Comparison of ENCODE assay signal across 17 cellular contexts in genomic region chr4:40995850-40996249, GRCh38.
DNase-seq lines count a peak whose midpoint lies in the region; FAIRE-seq and TF ChIP-seq lines count a peak whose summit lies in the region.
"Had no signal": no experiment of that assay in that cellular context is flagged by ENCODE, and none has a peak within 500 bp of the region (broad histone marks: within the 10 kb centered on the region; RNA-seq: fewer than 3 reads in every experiment).

No MANE protein-coding gene starts in this region.

- no peak overlapping the region for H3K14ac ChIP-seq in trophoblast cell (ENCODE audit: low read length)

- H3K4me1 Mint-ChIP-seq in Caco-2 (ENCODE audit: low read depth, unreplicated experiment), result peaks cover 22% of the 10 kb centered on the region

- no CpG with 5 or more reads among the region's 2 CpGs for WGBS in trophoblast cell (ENCODE audit: extremely low coverage, insufficient coverage, insufficient read length)

- H3K4me3 ChIP-seq in AG09309 (ENCODE audit: control insufficient read depth, low read depth, low read length) (no peak overlapping the region), fibroblast of the aortic adventitia (ENCODE audit: low read depth, low read length) (no peak overlapping the region), Caco-2 (ENCODE audit: low read depth, low read length) (no peak overlapping the region), trophoblast cell (ENCODE audit: low read depth, low read length) (no peak overlapping the region), tibial artery (no peak overlapping the region)
- H3K4me3 ChIP-seq: pancreas had no signal

- no peak overlapping the region for H2AK5ac ChIP-seq in trophoblast cell (ENCODE audit: low read length)

- H2BK12ac ChIP-seq in trophoblast cell (ENCODE audit: low read length), result no peak overlapping the region

- DNase-seq in AG09309 (ENCODE audit: low read depth) (peak; percentile 35), HCEC 1CT (peak; percentile 21), RCC 7860 (ENCODE audit: low spot score) (peak; percentile 67), fibroblast of the aortic adventitia (ENCODE audit: low read depth) (peak; percentile 52), SHP77 treated with DMSO at 0.1 percent for 48 hours (lab: John Stamatoyannopoulos, UW) (no peak), Caco-2 (no peak), trophoblast cell (no peak), tibial artery (no peak)
- DNase-seq: activated CD4-positive, alpha-beta T cell treated with anti-CD3 and anti-CD28 coated beads, Interleukin-2, amount 50 U/mL, for 1 hour; activated T-cell treated with anti-CD3 and anti-CD28 coated beads, Interleukin-2, amount 50 U/mL, for 4 hours; kidney glomerular epithelial cell; MV-4-11; NCI-H526 treated with DMSO at 0.1 percent for 48 hours; pancreas; substantia nigra had no signal

- H3K79me1 ChIP-seq in trophoblast cell (ENCODE audit: low read length), result no peaks in the 10 kb centered on the region

- no TSS peak for BruUV-seq in Caco-2 (replicated peaks; lab: Mats Ljungman, UMichigan)

- H3K36me3 ChIP-seq in Caco-2 (ENCODE audit: control insufficient read depth, insufficient read depth, low read length) (no peaks in the 10 kb centered on the region), trophoblast cell (ENCODE audit: control insufficient read depth in 1 of 2, insufficient read depth in 2 of 2, low read length in 2 of 2) (no peaks in the 10 kb centered on the region), tibial artery (no peaks in the 10 kb centered on the region)
- H3K36me3 ChIP-seq: pancreas had no signal

- peak; percentile 83 for FAIRE-seq in RCC 7860 (lab: Jason Lieb, UNC)
- FAIRE-seq: GM12891, pancreas had no signal

- no peak overlapping the region for H3K4ac ChIP-seq in trophoblast cell (ENCODE audit: low read depth, low read length)

- H4K8ac ChIP-seq in trophoblast cell (ENCODE audit: low read depth, low read length), result no peak overlapping the region

- POLR2A ChIA-PET in Caco-2 (lab: Charles Lee), result no interaction called here

- no peak overlapping the region for H2BK5ac ChIP-seq in trophoblast cell (ENCODE audit: low read depth, low read length, poor library complexity)

- no peak overlapping the region for H3K4me2 ChIP-seq in trophoblast cell (ENCODE audit: low read length)

- H3K36me3 Mint-ChIP-seq in Caco-2 (ENCODE audit: insufficient read depth, unreplicated experiment), result peaks cover 18% of the 10 kb centered on the region

- H3K27ac ChIP-seq in trophoblast cell (ENCODE audit: low read depth, low read length), result no peak overlapping the region
- H3K27ac ChIP-seq in tibial artery, result no peak overlapping the region
- H3K27ac ChIP-seq: pancreas had no signal

- peaks cover 15% of the 10 kb centered on the region for H3K9me3 Mint-ChIP-seq in Caco-2 (ENCODE audit: unreplicated experiment)
- H3K9me3 Mint-ChIP-seq: T-helper 2 cell treated with Interferon-gamma antibody and Interleukin-4, amounts not matched to agents 5 μg/mL and 100 μg/mL, for 36 hours had no signal

- TF ChIP-seq CTCF in AG09309 (IDR thresholded peaks at IDR 0.05; ENCODE audit: control insufficient read depth, insufficient read depth, low read depth, low read length, missing control alignments) (no peak), fibroblast of the aortic adventitia (IDR thresholded peaks at IDR 0.05; ENCODE audit: insufficient read depth, low read length) (no peak), Caco-2 (IDR thresholded peaks at IDR 0.05; ENCODE audit: insufficient read depth in 1 of 2, low read depth in 1 of 2, low read length in 1 of 2, severe bottlenecking in 1 of 2, unreplicated experiment in 1 of 2) (no peak), tibial artery (IDR thresholded peaks at IDR 0.05) (no peak)

- no peaks in the 10 kb centered on the region for H3K27me3 Mint-ChIP-seq in Caco-2 (ENCODE audit: insufficient read depth, unreplicated experiment)

- H3K9ac ChIP-seq in trophoblast cell (ENCODE audit: low read length), result no peak overlapping the region

- H3K27me3 ChIP-seq in Caco-2 (replicated peaks; ENCODE audit: control insufficient read depth, insufficient read depth, low read length) (no peaks in the 10 kb centered on the region), trophoblast cell (ENCODE audit: insufficient read depth, low read length) (no peaks in the 10 kb centered on the region), tibial artery (no peaks in the 10 kb centered on the region)
- H3K27me3 ChIP-seq: pancreas had no signal

- H3K23ac ChIP-seq in trophoblast cell (ENCODE audit: low read length), result no peak overlapping the region

- H3K4me1 ChIP-seq in Caco-2 (no peaks in the 10 kb centered on the region), trophoblast cell (ENCODE audit: control insufficient read depth in 1 of 2, insufficient read depth in 2 of 2, low read length in 2 of 2) (peaks cover 1 to 3% of the 10 kb centered on the region in 2 experiments), tibial artery (peaks cover 0 to 25% (median 8%) of the 10 kb centered on the region in 4 donors)

- H2BK120ac ChIP-seq in trophoblast cell (ENCODE audit: insufficient read depth, low read length, poor library complexity), result no peak overlapping the region

- H3K9me3 ChIP-seq in Caco-2 (no peaks in the 10 kb centered on the region), trophoblast cell (ENCODE audit: insufficient read depth, low read depth, low read length) (no peaks in the 10 kb centered on the region), tibial artery (no peaks in the 10 kb centered on the region)
- H3K9me3 ChIP-seq: pancreas had no signal

- H4K91ac ChIP-seq in trophoblast cell (ENCODE audit: low read depth, low read length), result no peak overlapping the region

- intact Hi-C loops in Caco-2 (cut with micrococcal nuclease; ENCODE audit: unreplicated experiment), result no loop called here
- intact Hi-C loops in tibial artery (cut with DNase I; ENCODE audit: low total_unique reads), result no loop called here

- CTCF ChIA-PET in Caco-2 (lab: Charles Lee), result no interaction called here

- H3K79me2 ChIP-seq in trophoblast cell (ENCODE audit: control insufficient read depth, insufficient read depth, low read length, poor library complexity), result no peaks in the 10 kb centered on the region

- no peak overlapping the region for H3K18ac ChIP-seq in trophoblast cell (ENCODE audit: low read length)

- no peak overlapping the region for H3K27ac Mint-ChIP-seq in Caco-2 (ENCODE audit: unreplicated experiment)
- H3K27ac Mint-ChIP-seq: T-helper 2 cell treated with Interferon-gamma antibody and Interleukin-4, amounts not matched to agents 5 μg/mL and 100 μg/mL, for 36 hours had no signal

- no peak overlapping the region for H4K12ac ChIP-seq in trophoblast cell (ENCODE audit: low read depth, low read length)

- no peak overlapping the region for H3K4me3 Mint-ChIP-seq in Caco-2 (ENCODE audit: unreplicated experiment)
- H3K4me3 Mint-ChIP-seq: activated T-cell treated with anti-CD3 and anti-CD28 coated beads, Interleukin-2, amount 50 U/mL, for 4 hours; T-helper 2 cell treated with Interferon-gamma antibody and Interleukin-4, amounts not matched to agents 5 μg/mL and 100 μg/mL, for 36 hours had no signal

- H2AFZ ChIP-seq in trophoblast cell (ENCODE audit: insufficient read depth, low read length, poor library complexity), result no peak overlapping the region

Comparison
In these comparisons a context has a peak if more than half of its experiments do, and no peak if none do; other contexts are left out.
1. DNase-seq: peak in AG09309 (single experiment), HCEC 1CT (single experiment), RCC 7860 (single experiment) and fibroblast of the aortic adventitia (single experiment); none in SHP77 treated with DMSO at 0.1 percent for 48 hours (single experiment), Caco-2 (0 of 2), trophoblast cell (0 of 2) and tibial artery (0 of 2).